Comparison of ENCODE assay signal across 11 cellular contexts in genomic region chr19:44756089-44756562, GRCh38. TPM values are rescaled to one million over a fixed set of nuclear protein-coding genes. Genes with fewer than 3 reads are reported as not detected.
DNase-seq lines count a peak whose midpoint lies in the region; ATAC-seq, FAIRE-seq and TF ChIP-seq lines count a peak whose summit lies in the region.
"Had no signal": no experiment of that assay in that cellular context is flagged by ENCODE, and none has a peak within 500 bp of the region (broad histone marks: within the 10 kb centered on the region; RNA-seq: fewer than 3 reads in every experiment).

No MANE protein-coding gene starts in this region.

- H3K4me2 ChIP-seq in A549, result peak overlapping the region; percentile 92
- no peak overlapping the region for H3K4me2 ChIP-seq in HCT116 (ENCODE audit: low read length)

- BruUV-seq in HCT116 (replicated peaks; lab: Mats Ljungman, UMichigan), result no TSS peak

- no peaks in the 10 kb centered on the region for H3K9me2 ChIP-seq in HCT116 (ENCODE audit: insufficient read depth)

- TF ChIP-seq POLR2A in A549 (IDR thresholded peaks at IDR 0.05; ENCODE audit: low read length) (no peak), HCT116 (IDR thresholded peaks at IDR 0.05; ENCODE audit: borderline replicate concordance, extremely low read depth, insufficient read depth, insufficient read length) (no peak)

- peaks cover 12% of the 10 kb centered on the region; the same call in 1 of the 2 replicates for H3K79me2 ChIP-seq in HCT116 (ENCODE audit: insufficient read depth, low read length)

- FAIRE-seq in A549 (lab: Jason Lieb, UNC) (no peak), urothelium cell line (lab: Jason Lieb, UNC) (no peak)
- FAIRE-seq: K562 had no signal

- H3K36me3 ChIP-seq in HCT116 (ENCODE audit: control insufficient read depth in 1 of 2, insufficient read depth in 2 of 2, low read length in 2 of 2), result peaks cover 6 to 12% of the 10 kb centered on the region in 2 experiments; a peak in 3 of 4 replicates

- H3K4me3 ChIP-seq in A549, result no peak overlapping the region
- H3K4me3 ChIP-seq in HCT116 (replicated peaks in 1 of 2; ENCODE audit: low read depth in 1 of 2, low read length in 2 of 2), result no peak overlapping the region
- H3K4me3 ChIP-seq in coronary artery, result no peak overlapping the region
- H3K4me3 ChIP-seq: K562 had no signal

- H3K9me3 ChIP-seq in A549 (no peaks in the 10 kb centered on the region), HCT116 (ENCODE audit: control insufficient read depth in 1 of 2, insufficient read depth in 1 of 2, low read depth in 1 of 2, low read length in 2 of 2) (no peaks in the 10 kb centered on the region)

- H3K27me3 Mint-ChIP-seq in nephron progenitor cell (ENCODE audit: low read depth, poor library complexity), result peaks cover 89% of the 10 kb centered on the region

- intact Hi-C loops in HCT116 (cut with micrococcal nuclease), result no loop called here

- H3K4me1 ChIP-seq in A549 (peaks cover 80% of the 10 kb centered on the region), HCT116 (ENCODE audit: control insufficient read depth in 1 of 2, insufficient read depth in 2 of 2, low read length in 2 of 2) (peaks cover 25 to 53% of the 10 kb centered on the region in 2 experiments)

- H3K36me3 Mint-ChIP-seq in nephron progenitor cell (ENCODE audit: low read depth), result no peaks in the 10 kb centered on the region

- RAD21 ChIA-PET in HCT116 (lab: Charles Lee; ENCODE audit: low non-redundant PET in 1 of 2, low total read pairs in 2 of 2, uncharacterized antibody in 2 of 2, unreplicated experiment in 2 of 2), result interaction anchor here in 1 of 2 experiments (0.7 kb wide), 1 partner anchor 32 kb away, joined by 4 read pairs; no protein-coding TSS in a partner anchor

- H3K27me3 ChIP-seq in HCT116 (ENCODE audit: insufficient read depth, low read length), result no peaks in the 10 kb centered on the region

- TF ChIP-seq EP300 in A549 (IDR thresholded peaks at IDR 0.05), result no peak

- WGBS in A549 (ENCODE audit: missing lambda C conversion rate), result 93% methylated on average over 7 of the region's 7 CpGs

- POLR2A ChIA-PET in A549 (lab: Yijun Ruan, JAX) (no interaction called here), HCT116 (lab: Charles Lee) (no interaction called here)

- ATAC-seq in A549 (no peak), HCT116 (no peak), GM21367 (IDR thresholded peaks at IDR 0.05; ENCODE audit: unreplicated experiment) (no peak), HG03432 (IDR thresholded peaks at IDR 0.05; ENCODE audit: unreplicated experiment) (no peak)
- ATAC-seq: K562 had no signal

- CTCF ChIA-PET in A549 (lab: Yijun Ruan, JAX), result interaction anchor here (0.6 to 48.5 kb wide), 7 partner anchors 12 to 256 kb away, joined by 3 to 1899 read pairs (median 5); partner anchors contain the start of gene ZNF180
- CTCF ChIA-PET in HCT116 (lab: Charles Lee), result interaction anchor here (0.9 kb wide), 1 partner anchor 32 kb away, joined by 3 read pairs; no protein-coding TSS in a partner anchor

- H3K27ac ChIP-seq in A549, result peak overlapping the region; percentile 92 to 99
- peak overlapping the region; percentile 30; the same call in 1 of the 2 replicates for H3K27ac ChIP-seq in HCT116 (ENCODE audit: low read depth, low read length)
- peak overlapping the region; percentile 38 to 89 for H3K27ac ChIP-seq in coronary artery

- H3K4me1 Mint-ChIP-seq in nephron progenitor cell, result peaks cover 45% of the 10 kb centered on the region

- no peak overlapping the region for H3K27ac Mint-ChIP-seq in nephron progenitor cell

- TF ChIP-seq CTCF in A549 (IDR thresholded peaks at IDR 0.05) (no peak), HCT116 (IDR thresholded peaks at IDR 0.05 in 2 of 3, conservative IDR thresholded peaks at IDR 0.05 in 1 of 3; ENCODE audit: borderline replicate concordance in 1 of 3, insufficient read depth in 1 of 3, low read depth in 2 of 3, low read length in 2 of 3) (no peak), coronary artery (IDR thresholded peaks at IDR 0.05) (no peak), nephron progenitor cell (IDR thresholded peaks at IDR 0.05) (no peak)

- no peak overlapping the region for H3K9ac ChIP-seq in HCT116 (ENCODE audit: low read length)

- H3K4me3 Mint-ChIP-seq in nephron progenitor cell, result peak overlapping the region; percentile 62

- H3K9me3 Mint-ChIP-seq in nephron progenitor cell, result no peaks in the 10 kb centered on the region

- H2AFZ ChIP-seq in HCT116 (ENCODE audit: low read depth, low read length, poor library complexity, severe bottlenecking), result no peak overlapping the region

- no peak for TF ChIP-seq RAD21 in A549 (conservative IDR thresholded peaks at IDR 0.05 in 1 of 2, IDR thresholded peaks at IDR 0.05 in 1 of 2)
- TF ChIP-seq RAD21 in HCT116 (IDR thresholded peaks at IDR 0.05; ENCODE audit: low read depth), result no peak

- no peaks in the 10 kb centered on the region for H4K20me1 ChIP-seq in HCT116 (ENCODE audit: insufficient read depth)

- DNase-seq in A549 (ENCODE audit: low read depth in 1 of 2, low spot score in 1 of 2) (no peak), HCT116 (ENCODE audit: low read depth, low spot score) (no peak), coronary artery (ENCODE audit: low spot score) (no peak), nephron progenitor cell (no peak), urothelium cell line (ENCODE audit: low spot score) (no peak), LoVo (ENCODE audit: low spot score) (no peak)
- DNase-seq: stimulated activated CD4-positive, alpha-beta T cell treated with anti-CD3 and anti-CD28 coated beads, Interleukin-2, amount 100 ng/mL, for 24 hours; substantia nigra had no signal

TF ChIP-seq in A549, 52 proteins besides CTCF, POLR2A, EP300 and RAD21 (continues in another document):
- TF ChIP-seq FOSB (CRISPR knock-in tag; IDR thresholded peaks at IDR 0.05) (no peak), POLR2AphosphoS2 (conservative IDR thresholded peaks at IDR 0.05; ENCODE audit: low read length) (peak; percentile 65; the same call in 1 of the 2 replicates), JUNB (IDR thresholded peaks at IDR 0.05) (no peak), KDM5A (IDR thresholded peaks at IDR 0.05) (no peak), NFE2L2 (conservative IDR thresholded peaks at IDR 0.05; ENCODE audit: low read length) (no peak), PBX3 (IDR thresholded peaks at IDR 0.05) (no peak)

TF ChIP-seq in HCT116, 20 proteins besides CTCF, POLR2A, EP300 and RAD21:
- no peak for TF ChIP-seq ATF3 (IDR thresholded peaks at IDR 0.05)
- TF ChIP-seq CEBPB (IDR thresholded peaks at IDR 0.05; ENCODE audit: low read depth), result no peak
- no peak for TF ChIP-seq SP1 (IDR thresholded peaks at IDR 0.05; ENCODE audit: low read depth)
- TF ChIP-seq EZH2phosphoT487 (IDR thresholded peaks at IDR 0.05; ENCODE audit: borderline replicate concordance), result no peak
- TF ChIP-seq CBX3 (IDR thresholded peaks at IDR 0.05; ENCODE audit: low read depth), result no peak
- no peak for TF ChIP-seq JUND (IDR thresholded peaks at IDR 0.05)
- TF ChIP-seq EZH2 (IDR thresholded peaks at IDR 0.05), result no peak
- no peak for TF ChIP-seq YY1 (IDR thresholded peaks at IDR 0.05; ENCODE audit: extremely low read depth, insufficient replicate concordance, low read depth, low read length)
- no peak for TF ChIP-seq EGR1 (IDR thresholded peaks at IDR 0.05; ENCODE audit: low read depth)

RNA-seq across cellular contexts. Expression of gene BCL3, which starts 7.6 kb away (rescaled TPM):
- polyA plus RNA-seq in A549 (2011; rRNA removed), result 22.6 and 25.3 TPM in 2 replicates
- 103 and 138 TPM in 2 replicates for polyA plus RNA-seq in A549 (2012; cell fraction: cytosol; rRNA removed)
- 302 and 387 TPM in 2 replicates for polyA plus RNA-seq in A549 (2012; cell fraction: nucleus; rRNA removed)
- polyA plus RNA-seq in A549 (2017; fragmentation: RNase III; extraction: RNeasy Plus Mini Kit Qiagen cat#74134 plus additional on column Dnase treatment), result 49.6 to 80.7 TPM (median 72.1 TPM) in 3 replicates
- 27.4 and 33.8 TPM in 2 replicates for polyA minus RNA-seq in A549 (2011; rRNA and poly(A)+ RNA removed)
- total RNA-seq in HCT116 (2021; ENCODE audit: unreplicated experiment), result 37.9 TPM
- 33.1 and 43.5 TPM in 2 replicates for polyA plus RNA-seq in HCT116 (2012)

RNA-seq across cellular contexts. Expression of gene CBLC, which starts 21.6 kb away (rescaled TPM):
- polyA plus RNA-seq in A549 (2011; rRNA removed), result not detected in 2 replicates
- polyA plus RNA-seq in A549 (2012; cell fraction: cytosol; rRNA removed), result 0.09 and 0.16 TPM in 2 replicates
- polyA plus RNA-seq in A549 (2012; cell fraction: nucleus; rRNA removed), result 0.16 and 0.21 TPM in 2 replicates
- not detected in 3 replicates for polyA plus RNA-seq in A549 (2017; fragmentation: RNase III; extraction: RNeasy Plus Mini Kit Qiagen cat#74134 plus additional on column Dnase treatment)
- polyA minus RNA-seq in A549 (2011; rRNA and poly(A)+ RNA removed), result 0.29 TPM in 1 of 2 replicates, not detected in the other
- 54.3 TPM for total RNA-seq in HCT116 (2021; ENCODE audit: unreplicated experiment)
- 54.5 and 58.3 TPM in 2 replicates for polyA plus RNA-seq in HCT116 (2012)
- polyA plus RNA-seq: K562 had no signal

RNA-seq across cellular contexts. Expression of gene BCAM, which starts 52.8 kb away (rescaled TPM):
- polyA plus RNA-seq in A549 (2011; rRNA removed) (15.2 and 18.4 TPM in 2 replicates), A549 (2017; fragmentation: RNase III; extraction: RNeasy Plus Mini Kit Qiagen cat#74134 plus additional on column Dnase treatment) (77.5 to 102 TPM (median 88.1 TPM) in 3 replicates)
- polyA plus RNA-seq in A549 (2012; cell fraction: cytosol; rRNA removed), result 62.2 and 88.1 TPM in 2 replicates
- polyA plus RNA-seq in A549 (2012; cell fraction: nucleus; rRNA removed), result 183 and 239 TPM in 2 replicates
- 8.1 and 25.5 TPM in 2 replicates for polyA minus RNA-seq in A549 (2011; rRNA and poly(A)+ RNA removed)
- total RNA-seq in HCT116 (2021; ENCODE audit: unreplicated experiment), result 78.7 TPM
- 64.0 and 72.3 TPM in 2 replicates for polyA plus RNA-seq in HCT116 (2012)

RNA-seq across cellular contexts. Expression of gene CEACAM16, which starts 57.2 kb away (rescaled TPM):
- not detected in 2 replicates for polyA plus RNA-seq in A549 (2011; rRNA removed)
- 0.03 TPM in 1 of 2 replicates, not detected in the other for polyA plus RNA-seq in A549 (2012; cell fraction: cytosol; rRNA removed)
- polyA plus RNA-seq in A549 (2012; cell fraction: nucleus; rRNA removed), result 0.34 and 0.50 TPM in 2 replicates
- polyA plus RNA-seq in A549 (2017; fragmentation: RNase III; extraction: RNeasy Plus Mini Kit Qiagen cat#74134 plus additional on column Dnase treatment), result 0.08 to 0.11 TPM in 2 of 3 replicates, not detected in the other
- 0.34 and 0.58 TPM in 2 replicates for polyA minus RNA-seq in A549 (2011; rRNA and poly(A)+ RNA removed)
- total RNA-seq in HCT116 (2021; ENCODE audit: unreplicated experiment), result not detected
- not detected in 2 replicates for polyA plus RNA-seq in HCT116 (2012)
- total RNA-seq: K562 had no signal
- polyA plus RNA-seq: K562 had no signal

Comparison
In these comparisons a context has a peak if more than half of its experiments do, and no peak if none do; other contexts are left out.
1. H3K27ac ChIP-seq: peak in every context shown above with its lines; median percentile 96 in A549; 64 in coronary artery; 30 in HCT116.